9 cellular contexts compared by ENCODE assay signal in genomic region chr7:24778543-24779282, GRCh38. TPM values are rescaled to one million over a fixed set of nuclear protein-coding genes. Genes with fewer than 3 reads are reported as not detected.
DNase-seq lines count a peak whose midpoint lies in the region; ATAC-seq and TF ChIP-seq lines count a peak whose summit lies in the region.
"Had no signal": no experiment of that assay in that cellular context is flagged by ENCODE, and none has a peak within 500 bp of the region (broad histone marks: within the 10 kb centered on the region; RNA-seq: fewer than 3 reads in every experiment).

No MANE protein-coding gene starts in this region.

- no peaks in the 10 kb centered on the region for H3K79me2 ChIP-seq in SK-N-SH (ENCODE audit: insufficient read depth)

- DNase-seq in SK-N-SH (no peak), adrenal gland (peak in 6 of 7 donors; percentile 25 to 64 (median 46)), retina (no peak), dermis blood vessel endothelial cell (no peak)
- DNase-seq in naive thymus-derived CD4-positive, alpha-beta T cell: no peak

- no peaks in the 10 kb centered on the region for H3K27me3 Mint-ChIP-seq in naive thymus-derived CD4-positive, alpha-beta T cell

- no peaks in the 10 kb centered on the region for H4K20me1 ChIP-seq in SK-N-SH (ENCODE audit: insufficient read depth)

- TF ChIP-seq EP300 in SK-N-SH (IDR thresholded peaks at IDR 0.05; ENCODE audit: borderline replicate concordance in 1 of 2, low read depth in 1 of 2, low read length in 1 of 2): no peak

- no peak overlapping the region for H3K9ac ChIP-seq in SK-N-SH

- POLR2A ChIA-PET in SK-N-SH (lab: Yijun Ruan, JAX): no interaction called here
- POLR2A ChIA-PET in naive thymus-derived CD4-positive, alpha-beta T cell (lab: Charles Lee): no interaction called here

- H3K4me3 Mint-ChIP-seq in naive thymus-derived CD4-positive, alpha-beta T cell: no peak overlapping the region

- H3K36me3 ChIP-seq in SK-N-SH (replicated peaks in 1 of 2; ENCODE audit: control insufficient read depth in 1 of 2, insufficient read depth in 2 of 2, low read length in 1 of 2) (no peaks in the 10 kb centered on the region), adrenal gland (replicated peaks in 1 of 2) (no peaks in the 10 kb centered on the region)
- H3K36me3 ChIP-seq in naive thymus-derived CD4-positive, alpha-beta T cell (ENCODE audit: control insufficient read depth in 2 of 3, insufficient read depth in 3 of 3, low read length in 3 of 3): no peaks in the 10 kb centered on the region

- peaks cover 0 to 14% (median 0%) of the 10 kb centered on the region in 7 donors for H3K4me1 Mint-ChIP-seq in naive thymus-derived CD4-positive, alpha-beta T cell

- CTCF ChIA-PET in SK-N-SH (lab: Yijun Ruan, JAX): interaction anchor here (0.8 to 3.3 kb wide), 5 partner anchors 28 to 315 kb away, joined by 3 to 20 read pairs (median 4); no protein-coding TSS in a partner anchor
- CTCF ChIA-PET in naive thymus-derived CD4-positive, alpha-beta T cell (lab: Charles Lee): no interaction called here

- no peak for TF ChIP-seq RAD21 in SK-N-SH (IDR thresholded peaks at IDR 0.05; ENCODE audit: low read length)

- intact Hi-C loops in adrenal gland (cut with DNase I): no loop called here
- intact Hi-C loops in naive thymus-derived CD4-positive, alpha-beta T cell (cut with micrococcal nuclease): no loop called here

- TF ChIP-seq POLR2A in adrenal gland (IDR thresholded peaks at IDR 0.05): no peak

- H3F3A ChIP-seq in SK-N-SH (replicated peaks; ENCODE audit: insufficient read depth): no peaks in the 10 kb centered on the region

- no peak overlapping the region for H3K4me3 ChIP-seq in SK-N-SH (ENCODE audit: low read depth in 2 of 2, low read length in 1 of 2)
- H3K4me3 ChIP-seq in adrenal gland: no peak overlapping the region
- no peak overlapping the region for H3K4me3 ChIP-seq in naive thymus-derived CD4-positive, alpha-beta T cell (ENCODE audit: low read length)

- H3K27me3 ChIP-seq in SK-N-SH (ENCODE audit: insufficient read depth): no peaks in the 10 kb centered on the region
- H3K27me3 ChIP-seq in adrenal gland: no peaks in the 10 kb centered on the region
- no peaks in the 10 kb centered on the region for H3K27me3 ChIP-seq in naive thymus-derived CD4-positive, alpha-beta T cell (ENCODE audit: control insufficient read depth in 2 of 2, insufficient read depth in 2 of 2, low read length in 2 of 2)

- H3K4me2 ChIP-seq in SK-N-SH: 0 out of 2 replicates have a peak overlapping the region, but pooled peaks have one; percentile 4

- H3K4me1 ChIP-seq in SK-N-SH (ENCODE audit: control insufficient read depth in 1 of 2, insufficient read depth in 2 of 2, low read depth in 1 of 2, low read length in 1 of 2) (peaks cover 0 to 8% of the 10 kb centered on the region in 2 experiments; a peak in 1 of 4 replicates), adrenal gland (replicated peaks in 1 of 2) (no peaks in the 10 kb centered on the region)
- H3K4me1 ChIP-seq in naive thymus-derived CD4-positive, alpha-beta T cell (ENCODE audit: control insufficient read depth in 2 of 2, insufficient read depth in 2 of 2, low read length in 2 of 2): no peaks in the 10 kb centered on the region

- H3K36me3 Mint-ChIP-seq in naive thymus-derived CD4-positive, alpha-beta T cell: peaks cover 0 to 19% (median 0%) of the 10 kb centered on the region in 5 donors

- H3K9me2 ChIP-seq in SK-N-SH: no peaks in the 10 kb centered on the region

- no peak overlapping the region for H2AFZ ChIP-seq in SK-N-SH (ENCODE audit: low read depth)

- 83% methylated on average over 9 of the region's 9 CpGs for WGBS in SK-N-SH (ENCODE audit: low lambda C conversion rate)
- WGBS in adrenal gland, 4 donors: 70 to 77% (median 74%) methylated on average over 9 of the region's 9 CpGs

- TF ChIP-seq CTCF in SK-N-SH (IDR thresholded peaks at IDR 0.05) (no peak), adrenal gland (IDR thresholded peaks at IDR 0.05) (no peak)

- H3K27ac Mint-ChIP-seq in naive thymus-derived CD4-positive, alpha-beta T cell: peak overlapping the region in 1 of 9 donors; percentile 1

- H3K9me3 Mint-ChIP-seq in naive thymus-derived CD4-positive, alpha-beta T cell: peaks cover 0 to 7% (median 0%) of the 10 kb centered on the region in 11 donors

- ATAC-seq in SK-N-SH treated with all-trans-retinoic acid at 6 μM for 48 hours (no peak; the same call in 2 of the 3 replicates), HG03280 (IDR thresholded peaks at IDR 0.05; ENCODE audit: unreplicated experiment) (peak; percentile 45), HG02970 (IDR thresholded peaks at IDR 0.05; ENCODE audit: low FRiP score, unreplicated experiment) (no peak)
- peak; percentile 74 for ATAC-seq in naive thymus-derived CD4-positive, alpha-beta T cell

- H3K9me3 ChIP-seq in SK-N-SH (no peaks in the 10 kb centered on the region), adrenal gland (replicated peaks in 1 of 3) (no peaks in the 10 kb centered on the region)
- no peaks in the 10 kb centered on the region for H3K9me3 ChIP-seq in naive thymus-derived CD4-positive, alpha-beta T cell (ENCODE audit: control insufficient read depth in 2 of 3, low read length in 3 of 3)

- H3K27ac ChIP-seq in SK-N-SH (ENCODE audit: low read depth in 2 of 2, low read length in 1 of 2) (peak overlapping the region in 1 of 2 experiments; percentile 45; a peak in 2 of 4 replicates), adrenal gland (peak overlapping the region in 2 of 5 donors; percentile 47 to 58)
- H3K27ac ChIP-seq in naive thymus-derived CD4-positive, alpha-beta T cell (ENCODE audit: low read depth, low read length): no peak overlapping the region
- H3K27ac ChIP-seq: 22Rv1 had no signal

TF ChIP-seq in SK-N-SH, 30 proteins besides CTCF, POLR2A, EP300 and RAD21 (continues in another document):
- TF ChIP-seq RCOR1 (IDR thresholded peaks at IDR 0.05; ENCODE audit: low read length) (no peak), POLR2AphosphoS5 (IDR thresholded peaks at IDR 0.05; ENCODE audit: low read depth, low read length) (no peak), ELF1 (IDR thresholded peaks at IDR 0.05) (no peak), MEF2A (IDR thresholded peaks at IDR 0.05; ENCODE audit: borderline replicate concordance, low read depth) (no peak), TCF12 (IDR thresholded peaks at IDR 0.05) (no peak), SIN3A (IDR thresholded peaks at IDR 0.05; ENCODE audit: borderline replicate concordance, low read depth, low read length) (no peak), CHD2 (IDR thresholded peaks at IDR 0.05; ENCODE audit: low read length, partially characterized antibody) (no peak), TEAD4 (IDR thresholded peaks at IDR 0.05; ENCODE audit: borderline replicate concordance, insufficient read depth) (no peak), RFX5 (IDR thresholded peaks at IDR 0.05; ENCODE audit: low read length) (no peak), RXRA (IDR thresholded peaks at IDR 0.05; ENCODE audit: borderline replicate concordance, low read depth) (no peak), EZH2phosphoT487 (IDR thresholded peaks at IDR 0.05; ENCODE audit: borderline replicate concordance, low read depth) (no peak), GATA2 (CRISPR knock-in tag; IDR thresholded peaks at IDR 0.05) (no peak), FOXM1 (IDR thresholded peaks at IDR 0.05; ENCODE audit: low read depth) (no peak), TAF1 (IDR thresholded peaks at IDR 0.05; ENCODE audit: borderline replicate concordance, low read depth, low read length) (no peak)

TF ChIP-seq in SK-N-SH treated with all-trans-retinoic acid at 6 μM for 48 hours, 23 proteins besides CTCF, POLR2A, EP300 and RAD21 (continues in another document):
- TF ChIP-seq PATZ1 (CRISPR knock-in tag; IDR thresholded peaks at IDR 0.05; ENCODE audit: borderline replicate concordance) (no peak), ZNF70 (CRISPR knock-in tag; IDR thresholded peaks at IDR 0.05) (no peak), CSRNP3 (CRISPR knock-in tag; IDR thresholded peaks at IDR 0.05) (no peak), ARNTL (CRISPR knock-in tag; IDR thresholded peaks at IDR 0.05; ENCODE audit: borderline replicate concordance, low read depth) (no peak), ESRRG (CRISPR knock-in tag; IDR thresholded peaks at IDR 0.05) (no peak), ZNF565 (CRISPR knock-in tag; conservative IDR thresholded peaks at IDR 0.05; ENCODE audit: low read depth) (no peak), ZNF8 (CRISPR knock-in tag; IDR thresholded peaks at IDR 0.05) (no peak), TCF4 (CRISPR knock-in tag; IDR thresholded peaks at IDR 0.05; ENCODE audit: borderline replicate concordance) (no peak)

RNA-seq across cellular contexts. Expression of gene GSDME, which starts 21.4 kb away (rescaled TPM):
- polyA plus RNA-seq in SK-N-SH (2012; rRNA removed) (109 and 127 TPM in 2 replicates), adrenal gland (1 to 10 TPM; 4.3 to 6.8 (median 5.7) TPM)
- polyA plus RNA-seq in SK-N-SH (2012; cell fraction: cytosol; rRNA removed): 93.7 and 103 TPM in 2 replicates
- 123 and 155 TPM in 2 replicates for polyA plus RNA-seq in SK-N-SH (2012; cell fraction: nucleus; rRNA removed)
- total RNA-seq in adrenal gland (10 to 100 TPM in 1 of 8 donors, 1 to 10 TPM in 7; 2.6 to 10.3 (median 6.3) TPM), dermis blood vessel endothelial cell (13.3 and 17.7 TPM in 2 replicates)
- 1 to 10 TPM in 2 of 5 experiments, under 1 TPM in 3; 0.42 to 5.0 (median 0.92) TPM for total RNA-seq in naive thymus-derived CD4-positive, alpha-beta T cell
- under 1 TPM in 1 of 2 donors, not detected in 1; 0.41 TPM for polyA plus RNA-seq in naive thymus-derived CD4-positive, alpha-beta T cell

Comparison
In these comparisons a context has a peak if more than half of its experiments do, and no peak if none do; other contexts are left out.
1. DNase-seq: peak in adrenal gland (6 of 7); none in SK-N-SH (single experiment), naive thymus-derived CD4-positive, alpha-beta T cell (0 of 9), retina (single experiment) and dermis blood vessel endothelial cell (single experiment).
2. ATAC-seq: peak in HG03280 (single experiment) and naive thymus-derived CD4-positive, alpha-beta T cell (single experiment); none in SK-N-SH treated with all-trans-retinoic acid at 6 μM for 48 hours (single experiment) and HG02970 (single experiment).